29 cellular contexts compared by ENCODE assay signal in genomic region chr6:25829375-25829774, GRCh38. TPM values are rescaled to one million over a fixed set of nuclear protein-coding genes. Genes with fewer than 3 reads are reported as not detected.
DNase-seq lines count a peak whose midpoint lies in the region; ATAC-seq, FAIRE-seq and TF ChIP-seq lines count a peak whose summit lies in the region.
"Had no signal": no experiment of that assay in that cellular context is flagged by ENCODE, and none has a peak within 500 bp of the region (broad histone marks: within the 10 kb centered on the region; RNA-seq: fewer than 3 reads in every experiment).

No MANE protein-coding gene starts in this region.

- no peak overlapping the region for H3K27ac Mint-ChIP-seq in activated T-helper 2 cell treated with anti-CD3 and anti-CD28 coated beads, Interferon-gamma antibody, Interleukin-2, Interleukin-4, amounts not matched to agents 10 μg/mL and 5 μg/mL and 100 μg/mL, durations not matched to agents 14 hours and 24 hours and 36 hours
- H3K27ac Mint-ChIP-seq: activated CD4-positive, alpha-beta memory T cell treated with anti-CD3 and anti-CD28 coated beads for 36 hours; activated naive CD8-positive, alpha-beta T cell; dendritic cell treated with granulocyte-macrophage colony-stimulating factor and Interleukin-4, amounts not matched to agents 40 ng/mL and 50 ng/mL, for 4 days; WTC11 had no signal

- H3K36me3 ChIP-seq in GM06990 (ENCODE audit: control insufficient read depth, insufficient read depth, low read length) (no peaks in the 10 kb centered on the region), HepG2 (replicated peaks in 1 of 2; ENCODE audit: control insufficient read depth in 1 of 2, insufficient read depth in 2 of 2, low read length in 2 of 2) (no peaks in the 10 kb centered on the region)
- H3K36me3 ChIP-seq: ascending aorta, HAP-1, neutrophil had no signal

- no peaks in the 10 kb centered on the region for H4K20me1 ChIP-seq in HepG2 (ENCODE audit: insufficient read depth, low read length)

- FAIRE-seq in GM18507 (lab: Jason Lieb, UNC), result peak; percentile 39
- FAIRE-seq in frontal cortex (lab: Jason Lieb, UNC), result no peak
- FAIRE-seq in HepG2 (lab: Jason Lieb, UNC), result no peak
- FAIRE-seq: endometrium, urothelium cell line had no signal

- TF ChIP-seq EP300 in HepG2 (IDR thresholded peaks at IDR 0.05; ENCODE audit: low read depth in 2 of 2, low read length in 2 of 2) (no peak), HepG2 (CRISPR knock-in tag; IDR thresholded peaks at IDR 0.05; ENCODE audit: borderline replicate concordance) (no peak)

- peaks cover 8% of the 10 kb centered on the region for H3K27me3 Mint-ChIP-seq in activated T-helper 2 cell treated with anti-CD3 and anti-CD28 coated beads, Interferon-gamma antibody, Interleukin-2, Interleukin-4, amounts not matched to agents 10 μg/mL and 5 μg/mL and 100 μg/mL, durations not matched to agents 14 hours and 24 hours and 36 hours (ENCODE audit: low read depth)

- TF ChIP-seq CTCF in GM06990 (IDR thresholded peaks at IDR 0.05; ENCODE audit: insufficient read depth, low read length, poor library complexity, severe bottlenecking) (no peak), HepG2 (CRISPR knock-in tag; IDR thresholded peaks at IDR 0.05) (no peak)

- H3K27me3 ChIP-seq in GM06990 (replicated peaks; ENCODE audit: control insufficient read depth, insufficient read depth, low read length), result no peaks in the 10 kb centered on the region
- H3K27me3 ChIP-seq in HepG2 (ENCODE audit: control insufficient read depth in 1 of 2, insufficient read depth in 2 of 2, low read length in 2 of 2), result no peaks in the 10 kb centered on the region
- H3K27me3 ChIP-seq: ascending aorta, neutrophil had no signal

- no peaks in the 10 kb centered on the region for H3K9me3 ChIP-seq in HepG2 (ENCODE audit: low read length)
- H3K9me3 ChIP-seq: ascending aorta, HAP-1, neutrophil had no signal

- no peak for TF ChIP-seq RAD21 in HepG2 (CRISPR knock-in tag; IDR thresholded peaks at IDR 0.05)

- H3K4me3 ChIP-seq in GM06990 (replicated peaks; ENCODE audit: low read depth, low read length), result no peak overlapping the region
- no peak overlapping the region for H3K4me3 ChIP-seq in HepG2 (replicated peaks in 1 of 3; ENCODE audit: insufficient read depth in 1 of 3, low read depth in 2 of 3, low read length in 3 of 3)
- H3K4me3 ChIP-seq: ascending aorta, HAP-1 had no signal

- WGBS in HepG2 (ENCODE audit: low lambda C conversion rate), result 61% methylated on average over 1 of the region's 1 CpG

- DNase-seq in GM06990 (ENCODE audit: extremely low read depth, insufficient read length) (peak; percentile 5), GM18507 (ENCODE audit: extremely low spot score, insufficient read length, low read depth) (no peak), frontal cortex (ENCODE audit: low spot score in 2 of 2) (no peak), HepG2 (ENCODE audit: low spot score) (no peak)
- DNase-seq in activated effector memory CD4-positive, alpha-beta T cell treated with Interleukin-2 at 50 U/mL for 16 hours, result no peak
- no peak for DNase-seq in activated T-helper 2 cell treated with anti-CD3 and anti-CD28 coated beads, Interferon-gamma antibody, Interleukin-2, Interleukin-4, amounts not matched to agents 10 μg/mL and 5 μg/mL and 100 μg/mL, durations not matched to agents 14 hours and 24 hours and 36 hours (ENCODE audit: low spot score)
- DNase-seq: activated CD4-positive, alpha-beta memory T cell treated with anti-CD3 and anti-CD28 coated beads for 36 hours; caudate nucleus; Karpas-422; MV-4-11; NCI-H1694; NCI-H748 treated with DMSO at 0.1 percent for 48 hours; Right ventricle myocardium superior; T1000 had no signal

- H3K79me2 ChIP-seq in HepG2 (ENCODE audit: insufficient read depth, low read length), result no peaks in the 10 kb centered on the region

- no TSS peak for BruUV-seq in HepG2 (replicated peaks; lab: Mats Ljungman, UMichigan)

- H3K4me1 ChIP-seq in HepG2 (ENCODE audit: insufficient read depth, low read length), result peaks cover 52% of the 10 kb centered on the region
- H3K4me1 ChIP-seq: ascending aorta, HAP-1 had no signal

- ATAC-seq in HG02588 (IDR thresholded peaks at IDR 0.05; ENCODE audit: unreplicated experiment), result peak; percentile 79
- ATAC-seq in HG03378 (IDR thresholded peaks at IDR 0.05; ENCODE audit: unreplicated experiment), result peak; percentile 69
- no peak for ATAC-seq in HepG2
- ATAC-seq: WTC11 had no signal

- POLR2A ChIA-PET in HepG2 (lab: Yijun Ruan, JAX), result no interaction called here

- intact Hi-C loops in activated T-helper 2 cell treated with anti-CD3 and anti-CD28 coated beads, Interferon-gamma antibody, Interleukin-2, Interleukin-4, amounts not matched to agents 10 μg/mL and 5 μg/mL and 100 μg/mL, durations not matched to agents 14 hours and 24 hours and 36 hours (cut with micrococcal nuclease), result loop anchor here (2.0 kb wide), 1 partner anchor 41 kb away; no protein-coding TSS in a partner anchor
- intact Hi-C loops in HepG2 (cut with micrococcal nuclease; ENCODE audit: unreplicated experiment), result no loop called here

- peaks cover 8% of the 10 kb centered on the region for H3K4me1 Mint-ChIP-seq in activated T-helper 2 cell treated with anti-CD3 and anti-CD28 coated beads, Interferon-gamma antibody, Interleukin-2, Interleukin-4, amounts not matched to agents 10 μg/mL and 5 μg/mL and 100 μg/mL, durations not matched to agents 14 hours and 24 hours and 36 hours (ENCODE audit: low read depth)
- H3K4me1 Mint-ChIP-seq: WTC11 had no signal

- CTCF ChIA-PET in HepG2 (lab: Yijun Ruan, JAX; ENCODE audit: low intra/inter-chr PET ratio, low total read pairs), result no interaction called here

- H3K9ac ChIP-seq in HepG2 (ENCODE audit: insufficient read depth, low read depth, low read length), result no peak overlapping the region

- no peak overlapping the region for H3K27ac ChIP-seq in HepG2 (ENCODE audit: extremely low read length, insufficient read depth, low read length)
- H3K27ac ChIP-seq: ascending aorta, C4-2B, neutrophil had no signal

- in situ Hi-C loops in HepG2 (cut with HindIII; ENCODE audit: extremely low pct_ligation_motif_present, low pct_unique_long_range_greater_than_20kb), result no loop called here

- H3K4me2 ChIP-seq in HepG2 (ENCODE audit: low read depth, low read length), result no peak overlapping the region

- no peak overlapping the region for H3K4me3 Mint-ChIP-seq in activated T-helper 2 cell treated with anti-CD3 and anti-CD28 coated beads, Interferon-gamma antibody, Interleukin-2, Interleukin-4, amounts not matched to agents 10 μg/mL and 5 μg/mL and 100 μg/mL, durations not matched to agents 14 hours and 24 hours and 36 hours (ENCODE audit: low read depth)
- H3K4me3 Mint-ChIP-seq: activated CD4-positive, alpha-beta memory T cell treated with anti-CD3 and anti-CD28 coated beads for 36 hours; activated naive CD8-positive, alpha-beta T cell; dendritic cell treated with granulocyte-macrophage colony-stimulating factor and Interleukin-4, amounts not matched to agents 40 ng/mL and 50 ng/mL, for 4 days; WTC11 had no signal

- peaks cover 10% of the 10 kb centered on the region for H3K9me3 Mint-ChIP-seq in activated T-helper 2 cell treated with anti-CD3 and anti-CD28 coated beads, Interferon-gamma antibody, Interleukin-2, Interleukin-4, amounts not matched to agents 10 μg/mL and 5 μg/mL and 100 μg/mL, durations not matched to agents 14 hours and 24 hours and 36 hours
- H3K9me3 Mint-ChIP-seq: dendritic cell treated with granulocyte-macrophage colony-stimulating factor and Interleukin-4, amounts not matched to agents 40 ng/mL and 50 ng/mL, for 4 days; WTC11 had no signal

- TF ChIP-seq POLR2A in HepG2 (IDR thresholded peaks at IDR 0.05; ENCODE audit: insufficient read depth in 1 of 2, low read depth in 2 of 2, low read length in 2 of 2), result no peak

- no peak overlapping the region for H2AFZ ChIP-seq in HepG2 (ENCODE audit: low read length)

- H3K36me3 Mint-ChIP-seq in activated T-helper 2 cell treated with anti-CD3 and anti-CD28 coated beads, Interferon-gamma antibody, Interleukin-2, Interleukin-4, amounts not matched to agents 10 μg/mL and 5 μg/mL and 100 μg/mL, durations not matched to agents 14 hours and 24 hours and 36 hours (ENCODE audit: low read depth), result peaks cover 8% of the 10 kb centered on the region
- H3K36me3 Mint-ChIP-seq: WTC11 had no signal

RNA-seq across cellular contexts. Expression of gene SLC17A1, which starts 2.5 kb away (rescaled TPM):
- total RNA-seq in activated T-helper 2 cell treated with anti-CD3 and anti-CD28 coated beads, Interferon-gamma antibody, Interleukin-2, Interleukin-4, amounts not matched to agents 10 μg/mL and 5 μg/mL and 100 μg/mL, durations not matched to agents 14 hours and 24 hours and 36 hours, result 0.32 and 0.34 TPM in 2 replicates
- total RNA-seq in frontal cortex (not detected), HepG2 (2016; rRNA removed; fragmentation: Illumina TruSeq; extraction: Trizol) (0.09 TPM in 1 of 2 replicates, not detected in the other)
- total RNA-seq in HepG2 (2016; cell fraction: cytosol; rRNA removed; fragmentation: Illumina TruSeq; extraction: Trizol; ENCODE audit: low read depth), result not detected in 2 replicates
- 0.09 TPM in 1 of 2 replicates, not detected in the other for total RNA-seq in HepG2 (2016; cell fraction: insoluble cytoplasmic fraction; rRNA removed; fragmentation: Illumina TruSeq; extraction: Trizol)
- total RNA-seq in HepG2 (2016; cell fraction: membrane; rRNA removed; fragmentation: Illumina TruSeq; extraction: Trizol), result not detected in 2 replicates
- 0.31 TPM in 1 of 2 replicates, not detected in the other for total RNA-seq in HepG2 (2016; cell fraction: nucleus; rRNA removed; fragmentation: Illumina TruSeq; extraction: Trizol)
- polyA plus RNA-seq in HepG2 (2011; rRNA removed), result 2.1 TPM in 2 replicates
- 1.3 and 1.8 TPM in 2 replicates for polyA plus RNA-seq in HepG2 (2011; cell fraction: cytosol; rRNA removed)
- polyA plus RNA-seq in HepG2 (2011; cell fraction: nucleus; rRNA removed), result 3.2 and 3.6 TPM in 2 replicates
- 6.8 and 19.2 TPM in 2 replicates for polyA plus RNA-seq in HepG2 (2012)
- polyA plus RNA-seq in HepG2 (2016; cell fraction: cytosol; fragmentation: Illumina TruSeq; extraction: Trizol; ENCODE audit: low read depth), result not detected in 2 replicates
- polyA plus RNA-seq in HepG2 (2016; cell fraction: insoluble cytoplasmic fraction; fragmentation: Illumina TruSeq; extraction: Trizol; ENCODE audit: low read depth), result not detected in 2 replicates
- not detected in 2 replicates for polyA plus RNA-seq in HepG2 (2016; cell fraction: membrane; fragmentation: Illumina TruSeq; extraction: Trizol; ENCODE audit: low read depth)
- polyA plus RNA-seq in HepG2 (2016; cell fraction: nucleus; fragmentation: Illumina TruSeq; extraction: Trizol; ENCODE audit: insufficient read depth, low read depth), result not detected in 2 replicates
- polyA minus RNA-seq in HepG2 (2011; rRNA and poly(A)+ RNA removed; ENCODE audit: low replicate concordance), result 2.6 TPM in 1 of 2 replicates, not detected in the other
- 0.79 and 1.3 TPM in 2 replicates for polyA minus RNA-seq in HepG2 (2011; cell fraction: cytosol; rRNA and poly(A)+ RNA removed)
- polyA minus RNA-seq in HepG2 (2011; cell fraction: nucleus; rRNA and poly(A)+ RNA removed), result 4.0 and 6.5 TPM in 2 replicates
- total RNA-seq: activated CD4-positive, alpha-beta memory T cell treated with anti-CD3 and anti-CD28 coated beads for 36 hours; ascending aorta; kidney epithelial cell; lung microvascular endothelial cell; pulmonary artery endothelial cell; Right ventricle myocardium superior; temporal lobe; WTC11 had no signal

RNA-seq across cellular contexts. Expression of gene SLC17A3, which starts 44.7 kb away (rescaled TPM):
- total RNA-seq in activated T-helper 2 cell treated with anti-CD3 and anti-CD28 coated beads, Interferon-gamma antibody, Interleukin-2, Interleukin-4, amounts not matched to agents 10 μg/mL and 5 μg/mL and 100 μg/mL, durations not matched to agents 14 hours and 24 hours and 36 hours, result 1.6 TPM in 2 replicates
- total RNA-seq in frontal cortex (not detected), HepG2 (2016; rRNA removed; fragmentation: Illumina TruSeq; extraction: Trizol) (0.09 TPM in 1 of 2 replicates, not detected in the other)
- not detected in 2 replicates for total RNA-seq in HepG2 (2016; cell fraction: cytosol; rRNA removed; fragmentation: Illumina TruSeq; extraction: Trizol; ENCODE audit: low read depth)
- not detected in 2 replicates for total RNA-seq in HepG2 (2016; cell fraction: insoluble cytoplasmic fraction; rRNA removed; fragmentation: Illumina TruSeq; extraction: Trizol)
- total RNA-seq in HepG2 (2016; cell fraction: membrane; rRNA removed; fragmentation: Illumina TruSeq; extraction: Trizol), result not detected in 2 replicates
- total RNA-seq in HepG2 (2016; cell fraction: nucleus; rRNA removed; fragmentation: Illumina TruSeq; extraction: Trizol), result not detected in 2 replicates
- polyA plus RNA-seq in HepG2 (2011; rRNA removed), result 0.08 and 0.11 TPM in 2 replicates
- polyA plus RNA-seq in HepG2 (2011; cell fraction: cytosol; rRNA removed), result 0.05 TPM in 1 of 2 replicates, not detected in the other
- 0.48 and 0.58 TPM in 2 replicates for polyA plus RNA-seq in HepG2 (2011; cell fraction: nucleus; rRNA removed)
- 0.60 and 2.0 TPM in 2 replicates for polyA plus RNA-seq in HepG2 (2012)
- polyA plus RNA-seq in HepG2 (2016; cell fraction: cytosol; fragmentation: Illumina TruSeq; extraction: Trizol; ENCODE audit: low read depth), result not detected in 2 replicates
- polyA plus RNA-seq in HepG2 (2016; cell fraction: insoluble cytoplasmic fraction; fragmentation: Illumina TruSeq; extraction: Trizol; ENCODE audit: low read depth), result not detected in 2 replicates
- polyA plus RNA-seq in HepG2 (2016; cell fraction: membrane; fragmentation: Illumina TruSeq; extraction: Trizol; ENCODE audit: low read depth), result not detected in 2 replicates
- polyA plus RNA-seq in HepG2 (2016; cell fraction: nucleus; fragmentation: Illumina TruSeq; extraction: Trizol; ENCODE audit: insufficient read depth, low read depth), result not detected in 2 replicates
- not detected in 2 replicates for polyA minus RNA-seq in HepG2 (2011; rRNA and poly(A)+ RNA removed; ENCODE audit: low replicate concordance)
- not detected in 2 replicates for polyA minus RNA-seq in HepG2 (2011; cell fraction: cytosol; rRNA and poly(A)+ RNA removed)
- polyA minus RNA-seq in HepG2 (2011; cell fraction: nucleus; rRNA and poly(A)+ RNA removed), result not detected in 2 replicates
- total RNA-seq: ascending aorta, kidney epithelial cell, lung microvascular endothelial cell, pulmonary artery endothelial cell, Right ventricle myocardium superior, temporal lobe, WTC11 had no signal
